In the genomic region with DNA sequence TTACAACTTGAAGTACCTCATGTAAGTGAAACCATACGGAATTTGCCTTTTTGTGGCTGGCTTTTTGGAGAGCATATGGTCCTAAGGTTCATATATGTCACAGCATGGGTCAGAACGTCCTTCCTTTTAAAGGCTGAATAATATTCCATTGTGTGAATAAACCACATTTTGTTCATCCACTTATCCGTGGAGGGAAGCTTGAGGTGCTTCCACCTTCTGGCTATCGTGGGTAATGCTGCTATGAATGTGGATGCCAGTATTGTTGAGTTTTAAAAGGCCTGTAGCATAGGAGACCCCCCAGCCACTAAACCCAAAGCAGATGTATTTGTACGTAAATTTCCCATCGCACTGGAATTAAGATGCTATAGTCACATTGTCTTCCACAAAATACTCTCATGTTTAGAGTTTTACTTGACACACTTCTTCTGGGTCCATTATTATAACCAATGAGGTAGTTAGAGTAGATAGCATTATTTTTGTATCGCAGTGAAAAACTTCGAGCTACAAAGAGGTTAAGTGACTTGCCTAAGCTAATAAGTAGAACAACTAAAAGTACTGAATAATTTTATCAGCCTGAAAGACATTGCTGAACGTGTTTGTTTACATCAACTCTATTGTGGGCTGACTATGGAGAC, we compare ENCODE assay signal across 8 cellular contexts.
DNase-seq lines count a peak whose midpoint lies in the region; ATAC-seq and TF ChIP-seq lines count a peak whose summit lies in the region.

No MANE protein-coding gene starts in this region.

- peak; percentile 10 for DNase-seq in activated CD4-positive, alpha-beta T cell treated with anti-CD3 and anti-CD28 coated beads for 48 hours
- no peak for DNase-seq in activated CD4-positive, alpha-beta T cell treated with anti-CD3 and anti-CD28 coated beads, Interleukin-2, amount 10 ng/mL, durations not matched to agents 24 days and 14 days
- DNase-seq in RWPE1 (ENCODE audit: low spot score) (peak; percentile 42), glutamatergic neuron (peak; percentile 36), tibial nerve (ENCODE audit: low spot score in 2 of 2) (no peak), NCI-H128 (lab: John Stamatoyannopoulos, UW; ENCODE audit: unreplicated experiment) (no peak), T-helper 17 cell (no peak)

- H3K27ac Mint-ChIP-seq in activated CD4-positive, alpha-beta T cell treated with anti-CD3 and anti-CD28 coated beads, Interleukin-2, amount 10 ng/mL, durations not matched to agents 24 days and 14 days = no peak overlapping the region
- H3K27ac Mint-ChIP-seq in glutamatergic neuron (ENCODE audit: unreplicated experiment) = no peak overlapping the region
- H3K27ac Mint-ChIP-seq in T-helper 17 cell = no peak overlapping the region

- no peak for ATAC-seq in HG03095 (IDR thresholded peaks at IDR 0.05; ENCODE audit: unreplicated experiment)
- no peak for ATAC-seq in T-helper 17 cell

- H3K9me3 Mint-ChIP-seq in activated CD4-positive, alpha-beta T cell treated with anti-CD3 and anti-CD28 coated beads, Interleukin-2, amount 10 ng/mL, durations not matched to agents 24 days and 14 days = no peaks in the 10 kb centered on the region
- no peaks in the 10 kb centered on the region for H3K9me3 Mint-ChIP-seq in glutamatergic neuron (ENCODE audit: unreplicated experiment)

- POLR2A ChIA-PET in RWPE1 (lab: Yijun Ruan, JAX; ENCODE audit: low non-redundant PET) = no interaction called here

- intact Hi-C loops in activated CD4-positive, alpha-beta T cell treated with anti-CD3 and anti-CD28 coated beads, Interleukin-2, amount 10 ng/mL, durations not matched to agents 24 days and 14 days (cut with micrococcal nuclease) = no loop called here

- H3K4me1 ChIP-seq in tibial nerve = no peaks in the 10 kb centered on the region

- H3K4me1 Mint-ChIP-seq in activated CD4-positive, alpha-beta T cell treated with anti-CD3 and anti-CD28 coated beads, Interleukin-2, amount 10 ng/mL, durations not matched to agents 24 days and 14 days = no peaks in the 10 kb centered on the region
- H3K4me1 Mint-ChIP-seq in glutamatergic neuron (ENCODE audit: low read depth, unreplicated experiment) (peaks cover 5% of the 10 kb centered on the region), T-helper 17 cell (no peaks in the 10 kb centered on the region)

- CTCF ChIA-PET in RWPE1 (lab: Yijun Ruan, JAX) = interaction anchor here (0.6 to 1.9 kb wide), 7 partner anchors 9 to 477 kb away, joined by 3 to 7 read pairs (median 3); no protein-coding TSS in a partner anchor

- TF ChIP-seq EP300 in tibial nerve (IDR thresholded peaks at IDR 0.05) = no peak

- no peak for TF ChIP-seq POLR2A in tibial nerve (IDR thresholded peaks at IDR 0.05)

- H3K36me3 Mint-ChIP-seq in activated CD4-positive, alpha-beta T cell treated with anti-CD3 and anti-CD28 coated beads, Interleukin-2, amount 10 ng/mL, durations not matched to agents 24 days and 14 days (ENCODE audit: low read depth) = no peaks in the 10 kb centered on the region
- H3K36me3 Mint-ChIP-seq in glutamatergic neuron (ENCODE audit: unreplicated experiment) (no peaks in the 10 kb centered on the region), T-helper 17 cell (ENCODE audit: low read depth) (peaks cover 2% of the 10 kb centered on the region)

- H3K9me3 ChIP-seq in tibial nerve (peaks cover 0 to 11% (median 1%) of the 10 kb centered on the region in 4 donors), T-helper 17 cell (ENCODE audit: control insufficient read depth, low read length, poor library complexity, severe bottlenecking) (no peaks in the 10 kb centered on the region)

- no peak overlapping the region for H3K4me3 ChIP-seq in tibial nerve

- no peaks in the 10 kb centered on the region for H3K36me3 ChIP-seq in tibial nerve

- H3K27me3 Mint-ChIP-seq in activated CD4-positive, alpha-beta T cell treated with anti-CD3 and anti-CD28 coated beads, Interleukin-2, amount 10 ng/mL, durations not matched to agents 24 days and 14 days = no peaks in the 10 kb centered on the region
- H3K27me3 Mint-ChIP-seq in glutamatergic neuron (ENCODE audit: unreplicated experiment) = peaks cover 1% of the 10 kb centered on the region
- H3K27me3 Mint-ChIP-seq in T-helper 17 cell = no peaks in the 10 kb centered on the region

- 64 to 66% methylated on average over 9 of the region's 9 CpGs for WGBS in tibial nerve, 2 donors

- no peak overlapping the region for H3K4me3 Mint-ChIP-seq in activated CD4-positive, alpha-beta T cell treated with anti-CD3 and anti-CD28 coated beads, Interleukin-2, amount 10 ng/mL, durations not matched to agents 24 days and 14 days
- H3K4me3 Mint-ChIP-seq in glutamatergic neuron (ENCODE audit: unreplicated experiment) = no peak overlapping the region
- H3K4me3 Mint-ChIP-seq in T-helper 17 cell = no peak overlapping the region

- no peaks in the 10 kb centered on the region for H3K27me3 ChIP-seq in tibial nerve

- no peak overlapping the region for H3K27ac ChIP-seq in RWPE1
- H3K27ac ChIP-seq in tibial nerve = no peak overlapping the region

- peak; percentile 56 for TF ChIP-seq CTCF in RWPE1 (conservative IDR thresholded peaks at IDR 0.05; ENCODE audit: low read depth)
- peak; percentile 70 for TF ChIP-seq CTCF in glutamatergic neuron (IDR thresholded peaks at IDR 0.05; ENCODE audit: partially characterized antibody, unreplicated experiment)
- peak in 4 of 5 experiments; percentile 20 to 33 (median 30) for TF ChIP-seq CTCF in tibial nerve (IDR thresholded peaks at IDR 0.05)

Comparison
In these comparisons a context has a peak if more than half of its experiments do, and no peak if none do; other contexts are left out.
1. DNase-seq: peak in activated CD4-positive, alpha-beta T cell treated with anti-CD3 and anti-CD28 coated beads for 48 hours (single experiment), RWPE1 (single experiment) and glutamatergic neuron (single experiment); none in activated CD4-positive, alpha-beta T cell treated with anti-CD3 and anti-CD28 coated beads, Interleukin-2, amount 10 ng/mL, durations not matched to agents 24 days and 14 days (single experiment), tibial nerve (0 of 2), NCI-H128 (single experiment) and T-helper 17 cell (0 of 3).
2. Peak in every context shown above with its lines, with median percentiles within 50 percentile points of each other: CTCF ChIP-seq.